ENCODE assay signal across 8 cellular contexts in genomic region chr7:131068604-131069021, GRCh38.
DNase-seq lines count a peak whose midpoint lies in the region; ATAC-seq, FAIRE-seq and TF ChIP-seq lines count a peak whose summit lies in the region.

No MANE protein-coding gene starts in this region.

- H3K9me3 Mint-ChIP-seq in activated CD4-positive, alpha-beta T cell treated with anti-CD3 and anti-CD28 coated beads for 36 hours (ENCODE audit: low read depth) = no peaks in the 10 kb centered on the region

- no TSS peak for BruUV-seq in PC-9 (replicated peaks; lab: Mats Ljungman, UMichigan)

- H3K9me2 ChIP-seq in PC-9 (ENCODE audit: insufficient read depth) = no peaks in the 10 kb centered on the region

- H3K4me1 ChIP-seq in PC-9 (replicated peaks; ENCODE audit: insufficient read depth) (peaks cover 10% of the 10 kb centered on the region), fibroblast of lung (ENCODE audit: control insufficient read depth, extremely low read depth, insufficient read depth, low read length) (peaks cover 16% of the 10 kb centered on the region), gastrocnemius medialis (peaks cover 73 to 78% of the 10 kb centered on the region in 2 donors)

- H3K9ac ChIP-seq in fibroblast of lung (ENCODE audit: insufficient read depth, low read length) = no peak overlapping the region

- no peak for DNase-seq in activated CD4-positive, alpha-beta T cell treated with anti-CD3 and anti-CD28 coated beads for 36 hours
- DNase-seq in activated CD4-positive, alpha-beta T cell treated with anti-CD3 and anti-CD28 coated beads for 1 hour = no peak
- DNase-seq in PC-9 (no peak), fibroblast of lung (ENCODE audit: low read depth in 2 of 2) (peak; percentile 40 to 45), gastrocnemius medialis (no peak), GM12892 (ENCODE audit: insufficient read length) (no peak)

- TF ChIP-seq CTCF in PC-9 (conservative IDR thresholded peaks at IDR 0.05) (0 out of 2 replicates have a peak, but pooled peaks have one; percentile 42), fibroblast of lung (conservative IDR thresholded peaks at IDR 0.05 in 1 of 2, IDR thresholded peaks at IDR 0.05 in 1 of 2; ENCODE audit: low read depth in 1 of 2, low read length in 2 of 2) (peak; percentile 46 to 48), gastrocnemius medialis (IDR thresholded peaks at IDR 0.05 in 4 of 5, conservative IDR thresholded peaks at IDR 0.05 in 1 of 5) (peak in 2 of 5 experiments; percentile 15 to 21)

- no peak for FAIRE-seq in GM12892 (lab: Jason Lieb, UNC)

- peaks cover 57% of the 10 kb centered on the region for H3F3A ChIP-seq in PC-9 (ENCODE audit: insufficient read depth, low read depth)

- CTCF ChIA-PET in activated CD4-positive, alpha-beta T cell treated with anti-CD3 and anti-CD28 coated beads for 36 hours (lab: Charles Lee) = interaction anchor here (0.6 to 4.4 kb wide), 34 partner anchors 11 to 444 kb away, joined by 3 to 35 read pairs (median 4); no protein-coding TSS in a partner anchor
- CTCF ChIA-PET in PC-9 (lab: Charles Lee) = interaction anchor here (0.7 kb wide), 1 partner anchor 441 kb away, joined by 15 read pairs; no protein-coding TSS in a partner anchor

- H3K9me3 ChIP-seq in PC-9 (ENCODE audit: insufficient read depth, low read depth) (no peaks in the 10 kb centered on the region), fibroblast of lung (ENCODE audit: control insufficient read depth, insufficient read depth, low read depth, low read length) (no peaks in the 10 kb centered on the region), gastrocnemius medialis (no peaks in the 10 kb centered on the region)

- H3K36me3 ChIP-seq in PC-9 (ENCODE audit: low read depth) = peaks cover 35% of the 10 kb centered on the region
- H3K36me3 ChIP-seq in fibroblast of lung (ENCODE audit: control insufficient read depth, insufficient read depth, low read length) = no peaks in the 10 kb centered on the region
- no peaks in the 10 kb centered on the region for H3K36me3 ChIP-seq in gastrocnemius medialis

- H3K4me3 ChIP-seq in PC-9 (no peak overlapping the region), fibroblast of lung (replicated peaks in 1 of 4; ENCODE audit: control extremely low read depth in 1 of 4, insufficient read depth in 1 of 4, low read depth in 3 of 4, low read length in 4 of 4) (no peak overlapping the region), gastrocnemius medialis (no peak overlapping the region)

- peak; percentile 10 for ATAC-seq in activated CD4-positive, alpha-beta T cell treated with anti-CD3 and anti-CD28 coated beads for 36 hours
- ATAC-seq in gastrocnemius medialis (no peak), HG03432 (IDR thresholded peaks at IDR 0.05; ENCODE audit: unreplicated experiment) (no peak), HG02852 (IDR thresholded peaks at IDR 0.05; ENCODE audit: unreplicated experiment) (no peak)

- no peak overlapping the region for H2AFZ ChIP-seq in PC-9
- no peak overlapping the region for H2AFZ ChIP-seq in fibroblast of lung (ENCODE audit: low read length)

- H3K27me3 ChIP-seq in PC-9 (ENCODE audit: insufficient read depth, low read depth) = no peaks in the 10 kb centered on the region
- H3K27me3 ChIP-seq in fibroblast of lung (ENCODE audit: control insufficient read depth, insufficient read depth, low read length) = no peaks in the 10 kb centered on the region
- H3K27me3 ChIP-seq in gastrocnemius medialis = no peaks in the 10 kb centered on the region

- POLR2A ChIA-PET in activated CD4-positive, alpha-beta T cell treated with anti-CD3 and anti-CD28 coated beads for 36 hours (lab: Charles Lee) = interaction anchor here (0.5 to 1.5 kb wide), 7 partner anchors 10 to 175 kb away, joined by 3 to 9 read pairs (median 5); no protein-coding TSS in a partner anchor
- POLR2A ChIA-PET in PC-9 (lab: Charles Lee; ENCODE audit: unreplicated experiment) = no interaction called here

- H4K20me1 ChIP-seq in PC-9 (ENCODE audit: insufficient read depth) (peaks cover 85% of the 10 kb centered on the region), fibroblast of lung (ENCODE audit: control insufficient read depth, extremely low read depth, insufficient read depth, low read length) (no peaks in the 10 kb centered on the region)

- no peaks in the 10 kb centered on the region for H3K27me3 Mint-ChIP-seq in activated CD4-positive, alpha-beta T cell treated with anti-CD3 and anti-CD28 coated beads for 36 hours

- no peak for TF ChIP-seq POLR2A in gastrocnemius medialis (IDR thresholded peaks at IDR 0.05)
- TF ChIP-seq POLR2A in GM12892 (IDR thresholded peaks at IDR 0.05; ENCODE audit: low read depth, low read length) = no peak

- intact Hi-C loops in activated CD4-positive, alpha-beta T cell treated with anti-CD3 and anti-CD28 coated beads for 36 hours (cut with DNase I, micrococcal nuclease) = loop anchor here (1.0 to 5.0 kb wide), 10 partner anchors 38 to 445 kb away; partner anchors contain the start of gene MKLN1 (in 2 of the 2)
- intact Hi-C loops in PC-9 (cut with micrococcal nuclease; ENCODE audit: unreplicated experiment) = loop anchor here (2.0 kb wide), 2 partner anchors 234 to 356 kb away; no protein-coding TSS in a partner anchor
- intact Hi-C loops in gastrocnemius medialis (cut with DNase I; ENCODE audit: low total_unique reads) = no loop called here

- H3K36me3 Mint-ChIP-seq in activated CD4-positive, alpha-beta T cell treated with anti-CD3 and anti-CD28 coated beads for 36 hours (ENCODE audit: low read depth) = peaks cover 12% of the 10 kb centered on the region

- peaks cover 74% of the 10 kb centered on the region for H3K4me1 Mint-ChIP-seq in activated CD4-positive, alpha-beta T cell treated with anti-CD3 and anti-CD28 coated beads for 36 hours

- peak overlapping the region; percentile 78 for H3K27ac Mint-ChIP-seq in activated CD4-positive, alpha-beta T cell treated with anti-CD3 and anti-CD28 coated beads for 36 hours

- peaks cover 88% of the 10 kb centered on the region for H3K79me2 ChIP-seq in PC-9 (ENCODE audit: low read depth)
- peaks cover 39% of the 10 kb centered on the region for H3K79me2 ChIP-seq in fibroblast of lung (ENCODE audit: control insufficient read depth, insufficient read depth, low read length)

- H3K4me2 ChIP-seq in PC-9 = no peak overlapping the region
- H3K4me2 ChIP-seq in fibroblast of lung (ENCODE audit: extremely low read depth, insufficient read depth, low read length) = no peak overlapping the region

- no peak overlapping the region for H3K4me3 Mint-ChIP-seq in activated CD4-positive, alpha-beta T cell treated with anti-CD3 and anti-CD28 coated beads for 36 hours

- in situ Hi-C loops in gastrocnemius medialis (cut with MboI; ENCODE audit: low sequenced_read_pairs in 4 of 4) = no loop called here

- no peak overlapping the region for H3K27ac ChIP-seq in PC-9
- H3K27ac ChIP-seq in fibroblast of lung (ENCODE audit: insufficient read depth, low read length) = no peak overlapping the region
- peak overlapping the region; percentile 33 to 65 (median 49) for H3K27ac ChIP-seq in gastrocnemius medialis

Comparison
In these comparisons a context has a peak if more than half of its experiments do, and no peak if none do; other contexts are left out.
1. DNase-seq: peak in fibroblast of lung (2 of 2); none in activated CD4-positive, alpha-beta T cell treated with anti-CD3 and anti-CD28 coated beads for 36 hours (single experiment), activated CD4-positive, alpha-beta T cell treated with anti-CD3 and anti-CD28 coated beads for 1 hour (single experiment), PC-9 (0 of 2), gastrocnemius medialis (0 of 2) and GM12892 (single experiment).
2. H3K27ac ChIP-seq: peak in gastrocnemius medialis (4 of 4); none in PC-9 (single experiment) and fibroblast of lung (single experiment).